In genomic region chr2:220703279-220703678, GRCh38 we compare ENCODE assay signal across 29 cellular contexts.
A peak's percentile ranks its signal among the peaks of the same experiment; 100 is the strongest.
DNase-seq lines count a peak whose midpoint lies in the region; TF ChIP-seq lines count a peak whose summit lies in the region.
"Had no signal": no experiment of that assay in that cellular context is flagged by ENCODE, and none has a peak within 500 bp of the region (broad histone marks: within the 10 kb centered on the region; RNA-seq: fewer than 3 reads in every experiment).

No MANE protein-coding gene starts in this region.

- no peaks in the 10 kb centered on the region for H3K9me3 ChIP-seq in neural progenitor cell (ENCODE audit: low read depth)
- H3K9me3 ChIP-seq: lower lobe of right lung, neutrophil, right atrium auricular region had no signal

- H3K27ac Mint-ChIP-seq in neural progenitor cell = peak overlapping the region; percentile 17
- H3K27ac Mint-ChIP-seq: activated CD4-positive, alpha-beta T cell treated with anti-CD3 and anti-CD28 coated beads for 36 hours; immature natural killer cell; stimulated activated naive CD8-positive, alpha-beta T cell treated with anti-CD3 and anti-CD28 coated beads, Interleukin-15, amount 100 ng/mL, for 72 hours; T-cell had no signal

- H2AFZ ChIP-seq in neural progenitor cell (replicated peaks) = no peak overlapping the region
- H2AFZ ChIP-seq: PC-9 had no signal

- in situ Hi-C loops in astrocyte of the spinal cord (cut with HindIII; ENCODE audit: low sequenced_read_pairs) = no loop called here

- H3F3A ChIP-seq in neural progenitor cell (ENCODE audit: low read depth) = peaks cover 6% of the 10 kb centered on the region

- no peaks in the 10 kb centered on the region for H3K79me2 ChIP-seq in neural progenitor cell (ENCODE audit: low read depth)

- no peaks in the 10 kb centered on the region for H4K20me1 ChIP-seq in neural progenitor cell (ENCODE audit: low read depth)

- no peak overlapping the region for H3K9ac ChIP-seq in neural progenitor cell
- H3K9ac ChIP-seq: KMS-11 had no signal

- no peaks in the 10 kb centered on the region for H3K36me3 Mint-ChIP-seq in neural progenitor cell
- H3K36me3 Mint-ChIP-seq: immature natural killer cell, T-cell had no signal

- H3K9me3 Mint-ChIP-seq in neural progenitor cell = peaks cover 9% of the 10 kb centered on the region

- TF ChIP-seq CTCF in AG10803 (conservative IDR thresholded peaks at IDR 0.05; ENCODE audit: low read length) = no peak
- TF ChIP-seq CTCF in astrocyte of the spinal cord (IDR thresholded peaks at IDR 0.05; ENCODE audit: low read depth, low read length) = no peak
- TF ChIP-seq CTCF in neural progenitor cell (IDR thresholded peaks at IDR 0.05) = no peak

- H3K27me3 ChIP-seq in neural progenitor cell = no peaks in the 10 kb centered on the region
- H3K27me3 ChIP-seq: heart right ventricle, neutrophil, right atrium auricular region, tibial nerve had no signal

- H3K4me2 ChIP-seq in neural progenitor cell = no peak overlapping the region
- H3K4me2 ChIP-seq: KMS-11, PC-9 had no signal

- H3K4me1 ChIP-seq in neural progenitor cell = peaks cover 17% of the 10 kb centered on the region
- H3K4me1 ChIP-seq: heart right ventricle, lower lobe of right lung, right atrium auricular region, tibial nerve had no signal

- no peak overlapping the region for H3K27ac ChIP-seq in neural progenitor cell
- H3K27ac ChIP-seq: heart right ventricle, KMS-11, lower lobe of right lung, neutrophil, PC-9, right atrium auricular region, tibial nerve had no signal

- H3K4me3 ChIP-seq in AG10803 (ENCODE audit: low read length) (no peak overlapping the region), astrocyte of the spinal cord (ENCODE audit: low read depth, low read length) (no peak overlapping the region), neural progenitor cell (no peak overlapping the region)
- H3K4me3 ChIP-seq: heart right ventricle, lower lobe of right lung, PC-9, right atrium auricular region, tibial nerve had no signal

- no peaks in the 10 kb centered on the region for H3K36me3 ChIP-seq in neural progenitor cell
- H3K36me3 ChIP-seq: heart right ventricle, lower lobe of right lung, neutrophil, right atrium auricular region, tibial nerve had no signal

- no peak overlapping the region for H3K4me3 Mint-ChIP-seq in neural progenitor cell
- H3K4me3 Mint-ChIP-seq: activated CD4-positive, alpha-beta T cell treated with anti-CD3 and anti-CD28 coated beads for 36 hours; activated T-cell treated with anti-CD3 and anti-CD28 coated beads, Interleukin-2, amount 50 U/mL, for 4 hours; immature natural killer cell; stimulated activated naive CD8-positive, alpha-beta T cell treated with anti-CD3 and anti-CD28 coated beads, Interleukin-15, amount 100 ng/mL, for 72 hours; T-cell had no signal

- DNase-seq in AG10803 (ENCODE audit: low read depth) (peak; percentile 14), HK-2 (ENCODE audit: unreplicated experiment) (peak; percentile 3), astrocyte of the spinal cord (ENCODE audit: low read depth, low spot score) (peak; percentile 49), neural progenitor cell (ENCODE audit: low spot score) (peak; percentile 50), mesenteric fat pad (ENCODE audit: low spot score) (no peak), NK-92 (lab: John Stamatoyannopoulos, UW; ENCODE audit: unreplicated experiment) (no peak), midbrain (lab: John Stamatoyannopoulos, UW) (no peak)
- no peak for DNase-seq in activated effector memory CD4-positive, alpha-beta T cell treated with Interleukin-2 at 50 U/mL for 16 hours
- DNase-seq: activated CD4-positive, alpha-beta T cell treated with anti-CD3 and anti-CD28 coated beads for 36 hours; activated CD8-positive, alpha-beta memory T cell treated with anti-CD3 and anti-CD28 coated beads for 24 hours; activated naive CD4-positive, alpha-beta T cell treated with Interleukin-2 at 50 U/mL for 16 hours; activated T-cell treated with anti-CD3 and anti-CD28 coated beads, Interleukin-2, amount 50 U/mL, for 4 hours; C1 segment of cervical spinal cord; Calu3; cerebellar nuclear complex; heart right ventricle; immature natural killer cell; lower lobe of right lung; NCI-H187; NCI-H748 treated with DMSO at 0.1 percent for 48 hours; SIG-M5; stimulated activated CD4-positive, alpha-beta T cell treated with anti-CD3 and anti-CD28 coated beads, Interleukin-12 subunit alpha, Interleukin-12 subunit beta, amount 100 ng/mL, for 4 hours; stimulated activated naive CD8-positive, alpha-beta T cell treated with anti-CD3 and anti-CD28 coated beads, Interleukin-15, amount 100 ng/mL, for 72 hours; T-cell had no signal

- H3K4me1 Mint-ChIP-seq in neural progenitor cell = peaks cover 25% of the 10 kb centered on the region
- H3K4me1 Mint-ChIP-seq: activated CD4-positive, alpha-beta T cell treated with anti-CD3 and anti-CD28 coated beads for 36 hours; immature natural killer cell; stimulated activated naive CD8-positive, alpha-beta T cell treated with anti-CD3 and anti-CD28 coated beads, Interleukin-15, amount 100 ng/mL, for 72 hours; T-cell had no signal

- peaks cover 2% of the 10 kb centered on the region for H3K27me3 Mint-ChIP-seq in neural progenitor cell (ENCODE audit: insufficient read depth, low read depth)
- H3K27me3 Mint-ChIP-seq: stimulated activated naive CD8-positive, alpha-beta T cell treated with anti-CD3 and anti-CD28 coated beads, Interleukin-15, amount 100 ng/mL, for 72 hours had no signal

Comparison
In these comparisons a context has a peak if more than half of its experiments do, and no peak if none do; other contexts are left out.
1. DNase-seq: peak in AG10803 (single experiment), HK-2 (single experiment), astrocyte of the spinal cord (single experiment) and neural progenitor cell (single experiment); none in mesenteric fat pad (single experiment), NK-92 (single experiment), activated effector memory CD4-positive, alpha-beta T cell treated with Interleukin-2 at 50 U/mL for 16 hours (single experiment) and midbrain (single experiment).